20 cellular contexts compared by ENCODE assay signal in genomic region chr16:67869653-67870052, GRCh38. TPM values are rescaled to one million over a fixed set of nuclear protein-coding genes. Genes with fewer than 3 reads are reported as not detected.
A peak's percentile ranks its signal among the peaks of the same experiment; 100 is the strongest.
DNase-seq lines count a peak whose midpoint lies in the region; TF ChIP-seq lines count a peak whose summit lies in the region.
"Had no signal": no experiment of that assay in that cellular context is flagged by ENCODE, and none has a peak within 500 bp of the region (broad histone marks: within the 10 kb centered on the region; RNA-seq: fewer than 3 reads in every experiment).

No MANE protein-coding gene starts in this region.

- no peak overlapping the region for H3K4me3 ChIP-seq in mesenchymal stem cell (ENCODE audit: insufficient read depth in 1 of 2, low read depth in 1 of 2, low read length in 2 of 2)
- H3K4me3 ChIP-seq: SJCRH30 had no signal

- H2BK12ac ChIP-seq in mesenchymal stem cell (ENCODE audit: low read length in 2 of 2), result no peak overlapping the region

- H3K4me1 Mint-ChIP-seq in activated T-cell treated with anti-CD3 and anti-CD28 coated beads, Interleukin-2, amount 50 U/mL, for 24 hours (ENCODE audit: low read depth), result peaks cover 18% of the 10 kb centered on the region

- H3K9me3 Mint-ChIP-seq in activated T-cell treated with anti-CD3 and anti-CD28 coated beads, Interleukin-2, amount 50 U/mL, for 24 hours, result no peaks in the 10 kb centered on the region
- H3K9me3 Mint-ChIP-seq: CD8-positive, alpha-beta memory T cell; H9 had no signal

- no peak overlapping the region for H3K18ac ChIP-seq in mesenchymal stem cell (ENCODE audit: low read depth in 1 of 2, low read length in 2 of 2)

- no peak for TF ChIP-seq CTCF in RWPE1 (conservative IDR thresholded peaks at IDR 0.05; ENCODE audit: low read depth)

- no peaks in the 10 kb centered on the region for H3K27me3 ChIP-seq in mesenchymal stem cell (ENCODE audit: control insufficient read depth in 1 of 2, insufficient read depth in 1 of 2, low read length in 2 of 2)
- H3K27me3 ChIP-seq: SJCRH30 had no signal

- no peak overlapping the region for H3K9ac ChIP-seq in mesenchymal stem cell (ENCODE audit: low read length)
- H3K9ac ChIP-seq: KMS-11 had no signal

- no peak overlapping the region for H2AK5ac ChIP-seq in mesenchymal stem cell (ENCODE audit: low read length, severe bottlenecking)

- in situ Hi-C loops in KBM-7 (cut with MboI; ENCODE audit: low pct_unique_long_range_greater_than_20kb, low sequenced_read_pairs), result no loop called here

- H3K79me1 ChIP-seq in mesenchymal stem cell (replicated peaks; ENCODE audit: low read length, poor library complexity, severe bottlenecking), result peaks cover 20% of the 10 kb centered on the region

- H2BK120ac ChIP-seq in mesenchymal stem cell (ENCODE audit: low read depth, low read length), result no peak overlapping the region

- CTCF ChIA-PET in RWPE1 (lab: Yijun Ruan, JAX), result interaction anchor here (1.4 kb wide), 1 partner anchor 202 kb away, joined by 5 read pairs; no protein-coding TSS in a partner anchor

- H3K27me3 Mint-ChIP-seq in activated T-cell treated with anti-CD3 and anti-CD28 coated beads, Interleukin-2, amount 50 U/mL, for 24 hours, result no peaks in the 10 kb centered on the region
- H3K27me3 Mint-ChIP-seq: CD8-positive, alpha-beta memory T cell had no signal

- H3K9me3 ChIP-seq in mesenchymal stem cell (ENCODE audit: control insufficient read depth, low read length), result no peaks in the 10 kb centered on the region
- H3K9me3 ChIP-seq: SJCRH30 had no signal

- H3K36me3 ChIP-seq in mesenchymal stem cell (ENCODE audit: control insufficient read depth in 1 of 2, insufficient read depth in 2 of 2, low read depth in 1 of 2, low read length in 2 of 2), result peaks cover 59 to 70% of the 10 kb centered on the region in 2 experiments

- H3K23ac ChIP-seq in mesenchymal stem cell (ENCODE audit: low read length in 2 of 2), result no peak overlapping the region

- H3K14ac ChIP-seq in mesenchymal stem cell (ENCODE audit: low read length in 2 of 2), result no peak overlapping the region

- H3K4me2 ChIP-seq in mesenchymal stem cell (ENCODE audit: low read length, poor library complexity, severe bottlenecking), result no peak overlapping the region
- H3K4me2 ChIP-seq: KMS-11 had no signal

- DNase-seq in activated T-cell treated with anti-CD3 and anti-CD28 coated beads, Interleukin-2, amount 50 U/mL, for 24 hours, result no peak
- DNase-seq in activated T-cell treated with anti-CD3 and anti-CD28 coated beads, Interleukin-2, amount 50 U/mL, for 48 hours, result no peak
- DNase-seq in RWPE1 (ENCODE audit: low spot score) (no peak), mesenchymal stem cell (no peak), KBM-7 (no peak), NCI-H226 (no peak)
- DNase-seq: Calu3; CD8-positive, alpha-beta memory T cell; DMS153; H9; NCI-H1105; NCI-H146; NCI-H2029; NCI-H345; NCI-H524; NCI-H82; SJCRH30 had no signal

- H3K4me1 ChIP-seq in mesenchymal stem cell (ENCODE audit: control insufficient read depth, insufficient read depth, low read depth, low read length), result peaks cover 11% of the 10 kb centered on the region
- H3K4me1 ChIP-seq: SJCRH30 had no signal

- H3K27ac ChIP-seq in RWPE1 (peak overlapping the region; percentile 56), cingulate gyrus (ENCODE audit: low read depth, low read length) (peak overlapping the region; percentile 54), mesenchymal stem cell (ENCODE audit: low read length, poor library complexity, severe bottlenecking) (no peak overlapping the region)
- H3K27ac ChIP-seq: C4-2B, KMS-11, SJCRH30 had no signal

- H4K8ac ChIP-seq in mesenchymal stem cell (ENCODE audit: low read length), result peak overlapping the region; percentile 13

- peaks cover 88% of the 10 kb centered on the region for H3K36me3 Mint-ChIP-seq in activated T-cell treated with anti-CD3 and anti-CD28 coated beads, Interleukin-2, amount 50 U/mL, for 24 hours (ENCODE audit: low read depth)

- POLR2A ChIA-PET in RWPE1 (lab: Yijun Ruan, JAX; ENCODE audit: low non-redundant PET), result no interaction called here

- no peak overlapping the region for H3K4ac ChIP-seq in mesenchymal stem cell (ENCODE audit: low read depth in 1 of 2, low read length in 2 of 2)

- H2BK15ac ChIP-seq in mesenchymal stem cell (ENCODE audit: low read depth, poor library complexity, severe bottlenecking), result no peak overlapping the region

- H2BK5ac ChIP-seq in mesenchymal stem cell (ENCODE audit: low read depth, low read length, poor library complexity, severe bottlenecking), result no peak overlapping the region

- WGBS in mesenchymal stem cell, result 92% methylated on average over 7 of the region's 7 CpGs

- H2AFZ ChIP-seq in mesenchymal stem cell (ENCODE audit: low read depth, low read length), result no peak overlapping the region

- H3K27ac Mint-ChIP-seq in activated T-cell treated with anti-CD3 and anti-CD28 coated beads, Interleukin-2, amount 50 U/mL, for 24 hours, result peak overlapping the region; percentile 73

- H3K4me3 Mint-ChIP-seq in activated T-cell treated with anti-CD3 and anti-CD28 coated beads, Interleukin-2, amount 50 U/mL, for 24 hours, result no peak overlapping the region
- H3K4me3 Mint-ChIP-seq: H9 had no signal

- no peak overlapping the region for H4K91ac ChIP-seq in mesenchymal stem cell (ENCODE audit: low read length)

RNA-seq across cellular contexts. Expression of gene EDC4, which starts 3.2 kb away (rescaled TPM):
- polyA plus RNA-seq in mesenchymal stem cell (2013, experiment 1 of 2), result 30.6 TPM
- polyA plus RNA-seq in mesenchymal stem cell (2013, experiment 2 of 2), result 27.9 TPM

RNA-seq across cellular contexts. Expression of gene NRN1L, which starts 15.0 kb away (rescaled TPM):
- polyA plus RNA-seq in mesenchymal stem cell (2013, experiment 1 of 2), result 0.30 TPM
- polyA plus RNA-seq in mesenchymal stem cell (2013, experiment 2 of 2), result 0.37 TPM

RNA-seq across cellular contexts. Expression of gene CENPT, which starts 22.2 kb away (rescaled TPM):
- polyA plus RNA-seq in mesenchymal stem cell (2013, experiment 1 of 2), result 25.8 TPM
- 23.6 TPM for polyA plus RNA-seq in mesenchymal stem cell (2013, experiment 2 of 2)

RNA-seq across cellular contexts. Expression of gene NUTF2, which starts 22.9 kb away (rescaled TPM):
- 230 TPM for polyA plus RNA-seq in mesenchymal stem cell (2013, experiment 1 of 2)
- 226 TPM for polyA plus RNA-seq in mesenchymal stem cell (2013, experiment 2 of 2)

RNA-seq across cellular contexts. Expression of gene PSKH1, which starts 23.4 kb away (rescaled TPM):
- 17.8 TPM for polyA plus RNA-seq in mesenchymal stem cell (2013, experiment 1 of 2)
- 21.8 TPM for polyA plus RNA-seq in mesenchymal stem cell (2013, experiment 2 of 2)
